Comparison of ENCODE assay signal across 13 cellular contexts in genomic region chr13:39105110-39105509, GRCh38.
A peak's percentile ranks its signal among the peaks of the same experiment; 100 is the strongest.
DNase-seq lines count a peak whose midpoint lies in the region; ATAC-seq and TF ChIP-seq lines count a peak whose summit lies in the region.
"Had no signal": no experiment of that assay in that cellular context is flagged by ENCODE, and none has a peak within 500 bp of the region (broad histone marks: within the 10 kb centered on the region; RNA-seq: fewer than 3 reads in every experiment).

No MANE protein-coding gene starts in this region.

- H3K36me3 ChIP-seq in breast epithelium = no peaks in the 10 kb centered on the region
- H3K36me3 ChIP-seq: right atrium auricular region, tibial nerve had no signal

- no peaks in the 10 kb centered on the region for H3K27me3 ChIP-seq in breast epithelium
- H3K27me3 ChIP-seq: right atrium auricular region, tibial nerve had no signal

- H3K9me3 Mint-ChIP-seq in MCF 10A (ENCODE audit: unreplicated experiment) (no peaks in the 10 kb centered on the region), brain (peaks cover 0 to 8% (median 0%) of the 10 kb centered on the region in 5 experiments)

- no peak for TF ChIP-seq POLR2A in breast epithelium (IDR thresholded peaks at IDR 0.05)

- H3K27me3 Mint-ChIP-seq in MCF 10A (ENCODE audit: insufficient read depth, unreplicated experiment) (peaks cover 58% of the 10 kb centered on the region), brain (no peaks in the 10 kb centered on the region)

- CTCF ChIA-PET in MCF 10A (lab: Yijun Ruan, JAX) = no interaction called here

- DNase-seq in MCF 10A (ENCODE audit: unreplicated experiment) = peak; percentile 56
- DNase-seq in breast epithelium (ENCODE audit: low spot score in 2 of 2) = no peak
- DNase-seq in NCI-H345 treated with DMSO at 0.1 percent for 48 hours (lab: John Stamatoyannopoulos, UW; ENCODE audit: unreplicated experiment) = peak; percentile 40
- peak; percentile 54 for DNase-seq in superior temporal gyrus (ENCODE audit: extremely low spot score)
- DNase-seq in stimulated activated CD4-positive, alpha-beta T cell treated with anti-CD3 and anti-CD28 coated beads, Interleukin-15, amount 100 ng/mL, for 24 hours = no peak
- no peak for DNase-seq in UCSD-AML1 (lab: John Stamatoyannopoulos, UW; ENCODE audit: unreplicated experiment)
- DNase-seq: activated naive CD4-positive, alpha-beta T cell; T-helper 17 cell had no signal

- H3K4me3 Mint-ChIP-seq in MCF 10A (ENCODE audit: unreplicated experiment) = no peak overlapping the region
- H3K4me3 Mint-ChIP-seq in brain = no peak overlapping the region
- H3K4me3 Mint-ChIP-seq: T-helper 17 cell had no signal

- no peak overlapping the region for H3K27ac ChIP-seq in breast epithelium
- H3K27ac ChIP-seq: A549, right atrium auricular region, tibial nerve had no signal

- TF ChIP-seq CTCF in MCF 10A (IDR thresholded peaks at IDR 0.05; ENCODE audit: unreplicated experiment) = no peak
- TF ChIP-seq CTCF in breast epithelium (IDR thresholded peaks at IDR 0.05) = no peak
- no peak for TF ChIP-seq CTCF in brain (conservative IDR thresholded peaks at IDR 0.05)

- H3K27ac Mint-ChIP-seq in MCF 10A (ENCODE audit: low read depth, unreplicated experiment) = no peak overlapping the region
- peak overlapping the region in 3 of 5 experiments; percentile 15 to 68 (median 68) for H3K27ac Mint-ChIP-seq in brain
- H3K27ac Mint-ChIP-seq: T-helper 17 cell had no signal

- ATAC-seq in GM19351 (IDR thresholded peaks at IDR 0.05; ENCODE audit: unreplicated experiment) = no peak
- ATAC-seq: A549, T-helper 17 cell had no signal

- H3K4me1 Mint-ChIP-seq in MCF 10A (ENCODE audit: insufficient read depth, unreplicated experiment) (no peaks in the 10 kb centered on the region), brain (peaks cover 74% of the 10 kb centered on the region)
- H3K4me1 Mint-ChIP-seq: T-helper 17 cell had no signal

- no peaks in the 10 kb centered on the region for H3K36me3 Mint-ChIP-seq in MCF 10A (ENCODE audit: insufficient read depth, unreplicated experiment)
- H3K36me3 Mint-ChIP-seq in brain = no peaks in the 10 kb centered on the region

- no peak overlapping the region for H3K4me3 ChIP-seq in breast epithelium
- H3K4me3 ChIP-seq: A549, right atrium auricular region, tibial nerve had no signal

- H3K4me1 ChIP-seq in breast epithelium = no peaks in the 10 kb centered on the region
- H3K4me1 ChIP-seq: A549, right atrium auricular region, tibial nerve had no signal

- no peaks in the 10 kb centered on the region for H3K9me3 ChIP-seq in breast epithelium
- H3K9me3 ChIP-seq: A549, right atrium auricular region, tibial nerve had no signal

- no TSS peak for BruUV-seq in MCF 10A (replicated peaks; lab: Mats Ljungman, UMichigan)

- intact Hi-C loops in MCF 10A (cut with micrococcal nuclease) (no loop called here), breast epithelium (cut with DNase I; ENCODE audit: low total_unique reads) (no loop called here)

- POLR2A ChIA-PET in MCF 10A (lab: Yijun Ruan, JAX) = no interaction called here

Comparison
In these comparisons a context has a peak if more than half of its experiments do, and no peak if none do; other contexts are left out.
1. DNase-seq: peak in MCF 10A (single experiment), NCI-H345 treated with DMSO at 0.1 percent for 48 hours (single experiment) and superior temporal gyrus (single experiment); none in breast epithelium (0 of 2), stimulated activated CD4-positive, alpha-beta T cell treated with anti-CD3 and anti-CD28 coated beads, Interleukin-15, amount 100 ng/mL, for 24 hours (single experiment) and UCSD-AML1 (single experiment).